Comparison of ENCODE assay signal across 19 cellular contexts in genomic region chr12:28034271-28034670, GRCh38.
DNase-seq lines count a peak whose midpoint lies in the region; ATAC-seq and TF ChIP-seq lines count a peak whose summit lies in the region.
"Had no signal": no experiment of that assay in that cellular context is flagged by ENCODE, and none has a peak within 500 bp of the region (broad histone marks: within the 10 kb centered on the region; RNA-seq: fewer than 3 reads in every experiment).

No MANE protein-coding gene starts in this region.

- no peaks in the 10 kb centered on the region for H3K27me3 Mint-ChIP-seq in activated naive CD8-positive, alpha-beta T cell treated with anti-CD3 and anti-CD28 coated beads for 36 hours

- TF ChIP-seq CTCF in RWPE2 (IDR thresholded peaks at IDR 0.05; ENCODE audit: poor library complexity, severe bottlenecking) (no peak), smooth muscle cell (IDR thresholded peaks at IDR 0.05; ENCODE audit: borderline replicate concordance, insufficient read depth, poor library complexity, severe bottlenecking) (no peak)

- no peak overlapping the region for H3K4me3 Mint-ChIP-seq in activated naive CD8-positive, alpha-beta T cell treated with anti-CD3 and anti-CD28 coated beads for 36 hours
- H3K4me3 Mint-ChIP-seq: CD8-positive, alpha-beta memory T cell had no signal

- DNase-seq in GM23248 (no peak), RWPE2 (ENCODE audit: low spot score) (no peak), smooth muscle cell (lab: John Stamatoyannopoulos, UW; ENCODE audit: unreplicated experiment) (no peak), globus pallidus (ENCODE audit: low spot score) (no peak)
- DNase-seq in activated CD4-positive, CD25-positive, alpha-beta regulatory T cell treated with anti-CD3 and anti-CD28 coated beads, Interleukin-2, amount 50 U/mL, for 72 hours: no peak
- DNase-seq in activated naive CD8-positive, alpha-beta T cell treated with anti-CD3 and anti-CD28 coated beads for 36 hours: no peak
- DNase-seq: CD8-positive, alpha-beta memory T cell; KBM-7; NCI-H1092; NCI-H1694; NCI-H2107; NCI-H345; NCI-H774; SHP77 treated with DMSO at 0.1 percent for 48 hours; SW 1271 had no signal

- H3K27ac Mint-ChIP-seq in activated naive CD8-positive, alpha-beta T cell treated with anti-CD3 and anti-CD28 coated beads for 36 hours: no peak overlapping the region
- H3K27ac Mint-ChIP-seq: CD8-positive, alpha-beta memory T cell had no signal

- H3K27ac ChIP-seq in GM23248 (peak overlapping the region; percentile 93; the same call in 1 of the 2 replicates), RWPE2 (ENCODE audit: poor library complexity, severe bottlenecking) (peak overlapping the region; percentile 97), smooth muscle cell (ENCODE audit: low read depth) (peak overlapping the region; percentile 97)
- H3K27ac ChIP-seq: HL-60 had no signal

- H3K27me3 ChIP-seq in GM23248 (replicated peaks; ENCODE audit: insufficient read depth): no peaks in the 10 kb centered on the region
- H3K27me3 ChIP-seq in RWPE2 (ENCODE audit: insufficient read depth, poor library complexity, severe bottlenecking): no peaks in the 10 kb centered on the region
- H3K27me3 ChIP-seq in smooth muscle cell (ENCODE audit: low read depth): no peaks in the 10 kb centered on the region

- H3K9me3 Mint-ChIP-seq in activated naive CD8-positive, alpha-beta T cell treated with anti-CD3 and anti-CD28 coated beads for 36 hours: no peaks in the 10 kb centered on the region
- H3K9me3 Mint-ChIP-seq: CD8-positive, alpha-beta memory T cell had no signal

- no peaks in the 10 kb centered on the region for H3K9me2 ChIP-seq in GM23248 (ENCODE audit: insufficient read depth)

- H3K36me3 ChIP-seq in GM23248 (ENCODE audit: low read depth): no peaks in the 10 kb centered on the region
- no peaks in the 10 kb centered on the region for H3K36me3 ChIP-seq in RWPE2 (ENCODE audit: low read depth)
- no peaks in the 10 kb centered on the region for H3K36me3 ChIP-seq in smooth muscle cell (ENCODE audit: low read depth)

- H3K9me3 ChIP-seq in GM23248 (ENCODE audit: low read depth) (no peaks in the 10 kb centered on the region), RWPE2 (ENCODE audit: severe bottlenecking) (no peaks in the 10 kb centered on the region), smooth muscle cell (replicated peaks; ENCODE audit: low read depth) (no peaks in the 10 kb centered on the region)

- 96% methylated on average over 1 of the region's 1 CpG for WGBS in GM23248 (ENCODE audit: low coverage in 1 of 2, low lambda C conversion rate in 2 of 2, missing lambda C conversion rate in 2 of 2), 2 experiments
- WGBS in smooth muscle cell (ENCODE audit: low lambda C conversion rate): 86% methylated on average over 1 of the region's 1 CpG

- H2AFZ ChIP-seq in GM23248 (peak overlapping the region; percentile 8; the same call in 1 of the 2 replicates), smooth muscle cell (ENCODE audit: low read depth) (no peak overlapping the region)

- H3K4me3 ChIP-seq in GM23248: no peak overlapping the region
- H3K4me3 ChIP-seq in RWPE2 (ENCODE audit: severe bottlenecking): no peak overlapping the region
- no peak overlapping the region for H3K4me3 ChIP-seq in smooth muscle cell
- H3K4me3 ChIP-seq: GM12878 had no signal

- H4K20me1 ChIP-seq in GM23248 (ENCODE audit: insufficient read depth): no peaks in the 10 kb centered on the region
- no peaks in the 10 kb centered on the region for H4K20me1 ChIP-seq in smooth muscle cell (ENCODE audit: low read depth)

- H3K9ac ChIP-seq in GM23248: no peak overlapping the region
- peak overlapping the region; percentile 82 for H3K9ac ChIP-seq in smooth muscle cell (ENCODE audit: low read depth)

- ATAC-seq in RWPE2 (ENCODE audit: low read depth) (no peak), esophagus mucosa (peak; percentile 37)
- ATAC-seq: GM12878, Panc1 had no signal

- H3F3A ChIP-seq in GM23248 (ENCODE audit: insufficient read depth) (peaks cover 7% of the 10 kb centered on the region), smooth muscle cell (ENCODE audit: low read depth) (no peaks in the 10 kb centered on the region)

- H3K4me1 ChIP-seq in GM23248 (ENCODE audit: insufficient read depth) (peaks cover 31% of the 10 kb centered on the region), RWPE2 (ENCODE audit: insufficient read depth, poor library complexity, severe bottlenecking) (peaks cover 42% of the 10 kb centered on the region), smooth muscle cell (ENCODE audit: low read depth) (peaks cover 6% of the 10 kb centered on the region)

- H3K4me1 Mint-ChIP-seq in activated naive CD8-positive, alpha-beta T cell treated with anti-CD3 and anti-CD28 coated beads for 36 hours: no peaks in the 10 kb centered on the region
- H3K4me1 Mint-ChIP-seq: CD8-positive, alpha-beta memory T cell had no signal

- H3K4me2 ChIP-seq in GM23248 (ENCODE audit: unreplicated experiment) (no peak overlapping the region), smooth muscle cell (no peak overlapping the region)

- no peaks in the 10 kb centered on the region for H3K36me3 Mint-ChIP-seq in activated naive CD8-positive, alpha-beta T cell treated with anti-CD3 and anti-CD28 coated beads for 36 hours
- H3K36me3 Mint-ChIP-seq: CD8-positive, alpha-beta memory T cell had no signal

- no peaks in the 10 kb centered on the region for H3K79me2 ChIP-seq in GM23248 (ENCODE audit: insufficient read depth)
- H3K79me2 ChIP-seq in smooth muscle cell (ENCODE audit: low read depth): no peaks in the 10 kb centered on the region

- in situ Hi-C loops in GM23248 (cut with MboI): no loop called here
